In the genomic region with DNA sequence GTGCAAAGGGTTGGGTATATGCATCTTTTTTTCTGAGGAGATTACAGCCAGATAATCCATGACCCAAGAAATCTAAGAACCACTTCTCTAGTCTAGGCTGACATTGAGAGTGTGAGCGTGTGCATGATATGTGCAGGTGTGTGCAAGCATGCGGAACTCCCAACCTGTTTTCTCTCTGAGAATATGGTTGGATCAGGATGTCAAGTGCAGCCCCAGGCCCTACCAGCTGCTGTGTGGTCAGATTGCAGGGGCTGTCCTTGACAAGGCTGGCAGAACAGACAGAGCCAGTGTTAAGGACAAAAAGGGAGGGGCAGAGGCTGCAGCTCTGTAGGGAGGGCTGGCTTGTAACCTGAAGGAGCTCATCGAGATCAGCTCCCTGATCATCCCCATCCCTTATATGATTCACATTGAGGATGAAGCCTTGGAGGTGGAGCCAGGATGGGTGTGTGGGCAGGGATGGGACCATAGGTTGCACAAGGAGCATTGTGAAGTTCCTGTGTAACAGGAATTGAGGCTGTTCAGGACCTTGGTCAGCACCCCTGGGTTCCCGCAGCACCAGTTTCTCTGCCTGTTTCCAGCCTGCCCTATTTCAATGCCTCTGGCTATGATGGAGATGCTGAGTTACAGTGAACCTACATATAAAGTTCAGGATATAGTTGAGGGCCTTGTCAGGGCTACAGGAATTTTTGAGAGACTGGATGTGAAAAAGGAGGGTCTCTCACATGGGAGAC, we compare ENCODE assay signal across 8 cellular contexts. TPM values are rescaled to one million over a fixed set of nuclear protein-coding genes. Genes with fewer than 3 reads are reported as not detected.
DNase-seq lines count a peak whose midpoint lies in the region; ATAC-seq and TF ChIP-seq lines count a peak whose summit lies in the region.

No MANE protein-coding gene starts in this region.

- TF ChIP-seq CTCF in HEK293 (tag by site-specific recombination; IDR thresholded peaks at IDR 0.05) (no peak), colonic mucosa (IDR thresholded peaks at IDR 0.05) (no peak)

- CTCF ChIA-PET in HEK293 (lab: Yijun Ruan, JAX) = interaction anchor here (0.6 kb wide), 1 partner anchor 235 kb away, joined by 3 read pairs; no protein-coding TSS in a partner anchor

- no peak for ATAC-seq in GM18517 (IDR thresholded peaks at IDR 0.05; ENCODE audit: unreplicated experiment)

- H3K9me3 ChIP-seq in HEK293 (ENCODE audit: control insufficient read depth, insufficient read depth, low read depth, low read length) (no peaks in the 10 kb centered on the region), colonic mucosa (no peaks in the 10 kb centered on the region), neuronal stem cell (replicated peaks in 1 of 2; ENCODE audit: control insufficient read depth in 2 of 2, insufficient read depth in 1 of 2, low read depth in 1 of 2, low read length in 2 of 2) (no peaks in the 10 kb centered on the region)

- H3K23ac ChIP-seq in neuronal stem cell (ENCODE audit: low read depth, low read length, poor library complexity) = no peak overlapping the region

- H3K4me2 ChIP-seq in neuronal stem cell (ENCODE audit: insufficient read depth, low read length, poor library complexity, severe bottlenecking) = no peak overlapping the region

- DNase-seq in CD1c-positive myeloid dendritic cell (ENCODE audit: extremely low spot score) (peak; percentile 43), colonic mucosa (peak; percentile 48), neuronal stem cell (ENCODE audit: low spot score) (peak; percentile 72), NCI-H446 (lab: John Stamatoyannopoulos, UW) (no peak)
- DNase-seq in effector CD8-positive, alpha-beta T cell (lab: John Stamatoyannopoulos, UW) = no peak

- WGBS in neuronal stem cell (ENCODE audit: extremely low coverage in 2 of 2, insufficient read length in 2 of 2, insufficient replicate concordance in 1 of 2), 2 donors = no CpG with 5 or more reads among the region's 4 CpGs

- H2AK5ac ChIP-seq in neuronal stem cell (ENCODE audit: low read depth, low read length) = no peak overlapping the region

- intact Hi-C loops in colonic mucosa (cut with DNase I) = no loop called here

- H2BK5ac ChIP-seq in neuronal stem cell (ENCODE audit: low read length) = no peak overlapping the region

- H3K36me3 ChIP-seq in HEK293 (ENCODE audit: control insufficient read depth in 2 of 2, insufficient read depth in 1 of 2, low read length in 2 of 2) = no peaks in the 10 kb centered on the region
- no peaks in the 10 kb centered on the region for H3K36me3 ChIP-seq in colonic mucosa
- H3K36me3 ChIP-seq in neuronal stem cell (replicated peaks in 1 of 2; ENCODE audit: control insufficient read depth in 2 of 2, insufficient read depth in 2 of 2, low read length in 2 of 2) = no peaks in the 10 kb centered on the region

- no peak overlapping the region for H2BK120ac ChIP-seq in neuronal stem cell (ENCODE audit: low read depth, low read length)

- H3K4ac ChIP-seq in neuronal stem cell (ENCODE audit: low read length) = no peak overlapping the region

- H3K79me1 ChIP-seq in neuronal stem cell (ENCODE audit: low read depth, low read length) = no peaks in the 10 kb centered on the region

- H3K27me3 ChIP-seq in colonic mucosa (no peaks in the 10 kb centered on the region), neuronal stem cell (ENCODE audit: control insufficient read depth in 3 of 3, insufficient read depth in 3 of 3, low read depth in 1 of 3, low read length in 3 of 3) (peaks cover 0 to 26% (median 0%) of the 10 kb centered on the region in 3 experiments)

- H2BK15ac ChIP-seq in neuronal stem cell (ENCODE audit: low read length) = no peak overlapping the region

- no peak overlapping the region for H3K27ac ChIP-seq in HEK293 (ENCODE audit: extremely low read depth, low read depth, low read length)
- H3K27ac ChIP-seq in colonic mucosa = no peak overlapping the region
- H3K27ac ChIP-seq in neuronal stem cell (replicated peaks; ENCODE audit: low read length) = no peak overlapping the region

- H3K4me1 ChIP-seq in HEK293 (ENCODE audit: control insufficient read depth, insufficient read depth, low read length) = no peaks in the 10 kb centered on the region
- H3K4me1 ChIP-seq in colonic mucosa = no peaks in the 10 kb centered on the region
- H3K4me1 ChIP-seq in neuronal stem cell (ENCODE audit: control insufficient read depth in 2 of 2, insufficient read depth in 1 of 2, low read depth in 1 of 2, low read length in 2 of 2) = peaks cover 0 to under 1% of the 10 kb centered on the region in 2 donors

- H3K18ac ChIP-seq in neuronal stem cell (ENCODE audit: low read length) = no peak overlapping the region

- H4K91ac ChIP-seq in neuronal stem cell (ENCODE audit: low read depth, low read length, poor library complexity) = no peak overlapping the region

- no peak overlapping the region for H3K14ac ChIP-seq in neuronal stem cell (ENCODE audit: low read length)

- H3K9ac ChIP-seq in colonic mucosa (ENCODE audit: low read depth in 2 of 2, low read length in 2 of 2) (no peak overlapping the region), neuronal stem cell (ENCODE audit: low read depth, low read length, poor library complexity) (no peak overlapping the region)

- H2BK12ac ChIP-seq in neuronal stem cell (ENCODE audit: low read length) = no peak overlapping the region

- H3K4me3 ChIP-seq in HEK293 (ENCODE audit: low read depth, low read length) = no peak overlapping the region
- no peak overlapping the region for H3K4me3 ChIP-seq in colonic mucosa
- H3K4me3 ChIP-seq in neuronal stem cell (ENCODE audit: low read length in 2 of 2) = no peak overlapping the region

- no peak overlapping the region for H2AFZ ChIP-seq in neuronal stem cell (ENCODE audit: low read length)

- POLR2A ChIA-PET in HEK293 (lab: Yijun Ruan, JAX) = no interaction called here

- H4K8ac ChIP-seq in neuronal stem cell (ENCODE audit: low read depth, low read length) = no peak overlapping the region

TF ChIP-seq in HEK293, 187 proteins besides CTCF, POLR2A, EP300 and RAD21 (continues in another document):
- TF ChIP-seq ZNF670 (tag by site-specific recombination; IDR thresholded peaks at IDR 0.05; ENCODE audit: low read depth) = no peak
- TF ChIP-seq ZNF214 (tag by site-specific recombination; IDR thresholded peaks at IDR 0.05; ENCODE audit: borderline replicate concordance) = no peak
- no peak for TF ChIP-seq ZNF423 (tag by site-specific recombination; IDR thresholded peaks at IDR 0.05)
- no peak for TF ChIP-seq ZBTB48 (tag by site-specific recombination; IDR thresholded peaks at IDR 0.05)
- TF ChIP-seq ZNF785 (tag by site-specific recombination; IDR thresholded peaks at IDR 0.05) = no peak
- TF ChIP-seq PRDM4 (tag by site-specific recombination; IDR thresholded peaks at IDR 0.05) = peak; percentile 72

TF ChIP-seq in PFSK-1, 5 proteins besides CTCF, POLR2A, EP300 and RAD21:
- peak; percentile 70; the same call in 1 of the 2 replicates for TF ChIP-seq SIN3A (IDR thresholded peaks at IDR 0.05; ENCODE audit: borderline replicate concordance, insufficient read depth, low read length)
- TF ChIP-seq, protein P1, sequence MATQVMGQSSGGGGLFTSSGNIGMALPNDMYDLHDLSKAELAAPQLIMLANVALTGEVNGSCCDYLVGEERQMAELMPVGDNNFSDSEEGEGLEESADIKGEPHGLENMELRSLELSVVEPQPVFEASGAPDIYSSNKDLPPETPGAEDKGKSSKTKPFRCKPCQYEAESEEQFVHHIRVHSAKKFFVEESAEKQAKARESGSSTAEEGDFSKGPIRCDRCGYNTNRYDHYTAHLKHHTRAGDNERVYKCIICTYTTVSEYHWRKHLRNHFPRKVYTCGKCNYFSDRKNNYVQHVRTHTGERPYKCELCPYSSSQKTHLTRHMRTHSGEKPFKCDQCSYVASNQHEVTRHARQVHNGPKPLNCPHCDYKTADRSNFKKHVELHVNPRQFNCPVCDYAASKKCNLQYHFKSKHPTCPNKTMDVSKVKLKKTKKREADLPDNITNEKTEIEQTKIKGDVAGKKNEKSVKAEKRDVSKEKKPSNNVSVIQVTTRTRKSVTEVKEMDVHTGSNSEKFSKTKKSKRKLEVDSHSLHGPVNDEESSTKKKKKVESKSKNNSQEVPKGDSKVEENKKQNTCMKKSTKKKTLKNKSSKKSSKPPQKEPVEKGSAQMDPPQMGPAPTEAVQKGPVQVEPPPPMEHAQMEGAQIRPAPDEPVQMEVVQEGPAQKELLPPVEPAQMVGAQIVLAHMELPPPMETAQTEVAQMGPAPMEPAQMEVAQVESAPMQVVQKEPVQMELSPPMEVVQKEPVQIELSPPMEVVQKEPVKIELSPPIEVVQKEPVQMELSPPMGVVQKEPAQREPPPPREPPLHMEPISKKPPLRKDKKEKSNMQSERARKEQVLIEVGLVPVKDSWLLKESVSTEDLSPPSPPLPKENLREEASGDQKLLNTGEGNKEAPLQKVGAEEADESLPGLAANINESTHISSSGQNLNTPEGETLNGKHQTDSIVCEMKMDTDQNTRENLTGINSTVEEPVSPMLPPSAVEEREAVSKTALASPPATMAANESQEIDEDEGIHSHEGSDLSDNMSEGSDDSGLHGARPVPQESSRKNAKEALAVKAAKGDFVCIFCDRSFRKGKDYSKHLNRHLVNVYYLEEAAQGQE (IDR thresholded peaks at IDR 0.05; ENCODE audit: insufficient read depth in 1 of 2, low read depth in 2 of 2, low read length in 2 of 2) = peak; percentile 99
- no peak for TF ChIP-seq TAF1 (IDR thresholded peaks at IDR 0.05; ENCODE audit: borderline replicate concordance, insufficient read depth, low read length)
- no peak for TF ChIP-seq FOXP2 (optimal IDR thresholded peaks at IDR 0.05; ENCODE audit: borderline replicate concordance, extremely low read depth, extremely low read length, insufficient read depth)
- no peak for TF ChIP-seq POLR2AphosphoS5 (IDR thresholded peaks at IDR 0.05; ENCODE audit: low read depth, low read length)

RNA-seq across cellular contexts. Expression of gene ARAP3, which starts 52.6 kb away (rescaled TPM):
- 0.35 TPM for polyA plus RNA-seq in PFSK-1 (2012; ENCODE audit: insufficient read length, low read depth)
- total RNA-seq in colonic mucosa = 10 to 100 TPM in 1 of 2 donors, 1 to 10 TPM in 1; 5.1 to 15.4 TPM
- 19.7 TPM for polyA plus RNA-seq in neuronal stem cell (2013, experiment 1 of 2)
- 19.5 TPM for polyA plus RNA-seq in neuronal stem cell (2013, experiment 2 of 2)

Comparison
In these comparisons a context has a peak if more than half of its experiments do, and no peak if none do; other contexts are left out.
1. DNase-seq: peak in CD1c-positive myeloid dendritic cell (single experiment), colonic mucosa (single experiment) and neuronal stem cell (single experiment); none in NCI-H446 (0 of 2) and effector CD8-positive, alpha-beta T cell (single experiment).